1 cellular context compared by ENCODE assay signal in the genomic region with DNA sequence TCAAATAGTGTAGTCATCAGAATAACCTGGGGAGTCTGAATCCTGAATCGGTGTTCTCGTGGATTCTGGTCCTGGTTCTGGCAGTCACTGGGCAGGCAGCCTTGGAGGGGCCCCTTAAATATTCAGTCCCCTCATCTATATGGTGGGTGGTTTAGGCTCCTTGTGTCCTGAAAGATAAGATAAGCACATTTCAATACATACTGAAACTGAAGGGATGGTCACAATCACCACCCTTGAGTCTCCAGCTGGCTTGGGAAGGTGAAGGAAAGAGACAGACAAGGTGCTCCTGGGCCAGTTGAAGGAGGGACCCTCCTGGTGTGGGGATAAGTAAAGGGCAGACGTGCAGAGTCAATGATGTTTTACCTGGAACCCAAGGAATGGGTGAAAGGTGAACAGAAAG.
TF ChIP-seq lines count a peak whose summit lies in the region.

No MANE protein-coding gene starts in this region.

TF ChIP-seq in K562, 482 proteins besides CTCF, POLR2A, EP300 and RAD21 (continued from another document and continues in another):
- TF ChIP-seq ZKSCAN1 (IDR thresholded peaks at IDR 0.05; ENCODE audit: low read depth, low read length) (no peak), DIDO1 (tag; IDR thresholded peaks at IDR 0.05; ENCODE audit: low read depth) (no peak), ZNF133 (CRISPR knock-in tag; IDR thresholded peaks at IDR 0.05) (no peak), NCOA1 (IDR thresholded peaks at IDR 0.05; ENCODE audit: low read depth) (no peak), ZNF347 (CRISPR knock-in tag; IDR thresholded peaks at IDR 0.05; ENCODE audit: low read depth) (no peak), TAL1 (IDR thresholded peaks at IDR 0.05) (peak; percentile 76), SAP30 (IDR thresholded peaks at IDR 0.05; ENCODE audit: borderline replicate concordance, insufficient read depth, low read depth, low read length, poor library complexity, severe bottlenecking) (no peak), ZNF174 (CRISPR knock-in tag; IDR thresholded peaks at IDR 0.05) (no peak), BHLHE40 (IDR thresholded peaks at IDR 0.05; ENCODE audit: low read length) (no peak), CBX1 (IDR thresholded peaks at IDR 0.05; ENCODE audit: low read depth) (no peak), MEIS2 (IDR thresholded peaks at IDR 0.05; ENCODE audit: partially characterized antibody) (no peak), ZNF79 (CRISPR knock-in tag; IDR thresholded peaks at IDR 0.05; ENCODE audit: low read depth) (no peak), POLR2B (IDR thresholded peaks at IDR 0.05; ENCODE audit: low read depth, partially characterized antibody) (no peak), ZNF551 (CRISPR knock-in tag; IDR thresholded peaks at IDR 0.05) (no peak), TAF7 (tag; IDR thresholded peaks at IDR 0.05) (no peak), ILF3 (IDR thresholded peaks at IDR 0.05; ENCODE audit: borderline replicate concordance) (no peak), MTA2 (IDR thresholded peaks at IDR 0.05; ENCODE audit: low read depth) (peak; percentile 45), TRIM24 (IDR thresholded peaks at IDR 0.05) (0 out of 4 replicates have a peak, but pooled peaks have one; percentile 22 to 42), PRPF4 (IDR thresholded peaks at IDR 0.05; ENCODE audit: insufficient read depth, low read depth, low read length, poor library complexity, severe bottlenecking) (no peak), ETS2 (tag; IDR thresholded peaks at IDR 0.05; ENCODE audit: borderline replicate concordance, poor library complexity, severe bottlenecking) (no peak), COPS2 (conservative IDR thresholded peaks at IDR 0.05) (no peak), RBM15 (IDR thresholded peaks at IDR 0.05; ENCODE audit: insufficient read depth, low read length) (no peak), GABPB2 (CRISPR knock-in tag; conservative IDR thresholded peaks at IDR 0.05) (no peak), HNRNPLL (IDR thresholded peaks at IDR 0.05; ENCODE audit: low read depth, low read length, poor library complexity, severe bottlenecking) (no peak), TEAD4 (IDR thresholded peaks at IDR 0.05; ENCODE audit: low read length) (peak; percentile 86), TEAD4 (CRISPR knock-in tag; IDR thresholded peaks at IDR 0.05; ENCODE audit: borderline replicate concordance) (no peak), SMARCE1 (IDR thresholded peaks at IDR 0.05) (peak; percentile 27; the same call in 1 of the 2 replicates), ZNF263 (CRISPR knock-in tag; IDR thresholded peaks at IDR 0.05; ENCODE audit: borderline replicate concordance) (no peak), RUNX1 (IDR thresholded peaks at IDR 0.05; ENCODE audit: low read depth) (no peak), FOXJ2 (tag; IDR thresholded peaks at IDR 0.05) (no peak), MTA1 (IDR thresholded peaks at IDR 0.05; ENCODE audit: borderline replicate concordance) (no peak), ZSCAN32 (CRISPR knock-in tag; IDR thresholded peaks at IDR 0.05) (no peak), HLTF (IDR thresholded peaks at IDR 0.05) (no peak), FOXJ3 (CRISPR knock-in tag; IDR thresholded peaks at IDR 0.05) (no peak), ZNF699 (CRISPR knock-in tag; IDR thresholded peaks at IDR 0.05; ENCODE audit: insufficient replicate concordance) (no peak), POU5F1 (IDR thresholded peaks at IDR 0.05; ENCODE audit: borderline replicate concordance, low read depth, low read length, partially characterized antibody) (no peak), ZNF830 (CRISPR knock-in tag; IDR thresholded peaks at IDR 0.05) (no peak), CCNT2 (IDR thresholded peaks at IDR 0.05; ENCODE audit: borderline replicate concordance, extremely low read depth, insufficient read length, low read depth, low read length) (no peak), ETV1 (tag; conservative IDR thresholded peaks at IDR 0.05; ENCODE audit: low read depth) (no peak), DPF2 (IDR thresholded peaks at IDR 0.05) (peak; percentile 49), ZBTB1 (CRISPR knock-in tag; IDR thresholded peaks at IDR 0.05; ENCODE audit: borderline replicate concordance, low read depth) (no peak), CBFA2T3 (IDR thresholded peaks at IDR 0.05) (peak; percentile 87)
- TF ChIP-seq, protein P1, sequence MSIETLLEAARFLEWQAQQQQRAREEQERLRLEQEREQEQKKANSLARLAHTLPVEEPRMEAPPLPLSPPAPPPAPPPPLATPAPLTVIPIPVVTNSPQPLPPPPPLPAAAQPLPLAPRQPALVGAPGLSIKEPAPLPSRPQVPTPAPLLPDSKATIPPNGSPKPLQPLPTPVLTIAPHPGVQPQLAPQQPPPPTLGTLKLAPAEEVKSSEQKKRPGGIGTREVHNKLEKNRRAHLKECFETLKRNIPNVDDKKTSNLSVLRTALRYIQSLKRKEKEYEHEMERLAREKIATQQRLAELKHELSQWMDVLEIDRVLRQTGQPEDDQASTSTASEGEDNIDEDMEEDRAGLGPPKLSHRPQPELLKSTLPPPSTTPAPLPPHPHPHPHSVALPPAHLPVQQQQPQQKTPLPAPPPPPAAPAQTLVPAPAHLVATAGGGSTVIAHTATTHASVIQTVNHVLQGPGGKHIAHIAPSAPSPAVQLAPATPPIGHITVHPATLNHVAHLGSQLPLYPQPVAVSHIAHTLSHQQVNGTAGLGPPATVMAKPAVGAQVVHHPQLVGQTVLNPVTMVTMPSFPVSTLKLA (conservative IDR thresholded peaks at IDR 0.05), result no peak
- TF ChIP-seq, protein P2, sequence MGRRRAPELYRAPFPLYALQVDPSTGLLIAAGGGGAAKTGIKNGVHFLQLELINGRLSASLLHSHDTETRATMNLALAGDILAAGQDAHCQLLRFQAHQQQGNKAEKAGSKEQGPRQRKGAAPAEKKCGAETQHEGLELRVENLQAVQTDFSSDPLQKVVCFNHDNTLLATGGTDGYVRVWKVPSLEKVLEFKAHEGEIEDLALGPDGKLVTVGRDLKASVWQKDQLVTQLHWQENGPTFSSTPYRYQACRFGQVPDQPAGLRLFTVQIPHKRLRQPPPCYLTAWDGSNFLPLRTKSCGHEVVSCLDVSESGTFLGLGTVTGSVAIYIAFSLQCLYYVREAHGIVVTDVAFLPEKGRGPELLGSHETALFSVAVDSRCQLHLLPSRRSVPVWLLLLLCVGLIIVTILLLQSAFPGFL (CRISPR knock-in tag; IDR thresholded peaks at IDR 0.05), result no peak
- TF ChIP-seq, protein P3, sequence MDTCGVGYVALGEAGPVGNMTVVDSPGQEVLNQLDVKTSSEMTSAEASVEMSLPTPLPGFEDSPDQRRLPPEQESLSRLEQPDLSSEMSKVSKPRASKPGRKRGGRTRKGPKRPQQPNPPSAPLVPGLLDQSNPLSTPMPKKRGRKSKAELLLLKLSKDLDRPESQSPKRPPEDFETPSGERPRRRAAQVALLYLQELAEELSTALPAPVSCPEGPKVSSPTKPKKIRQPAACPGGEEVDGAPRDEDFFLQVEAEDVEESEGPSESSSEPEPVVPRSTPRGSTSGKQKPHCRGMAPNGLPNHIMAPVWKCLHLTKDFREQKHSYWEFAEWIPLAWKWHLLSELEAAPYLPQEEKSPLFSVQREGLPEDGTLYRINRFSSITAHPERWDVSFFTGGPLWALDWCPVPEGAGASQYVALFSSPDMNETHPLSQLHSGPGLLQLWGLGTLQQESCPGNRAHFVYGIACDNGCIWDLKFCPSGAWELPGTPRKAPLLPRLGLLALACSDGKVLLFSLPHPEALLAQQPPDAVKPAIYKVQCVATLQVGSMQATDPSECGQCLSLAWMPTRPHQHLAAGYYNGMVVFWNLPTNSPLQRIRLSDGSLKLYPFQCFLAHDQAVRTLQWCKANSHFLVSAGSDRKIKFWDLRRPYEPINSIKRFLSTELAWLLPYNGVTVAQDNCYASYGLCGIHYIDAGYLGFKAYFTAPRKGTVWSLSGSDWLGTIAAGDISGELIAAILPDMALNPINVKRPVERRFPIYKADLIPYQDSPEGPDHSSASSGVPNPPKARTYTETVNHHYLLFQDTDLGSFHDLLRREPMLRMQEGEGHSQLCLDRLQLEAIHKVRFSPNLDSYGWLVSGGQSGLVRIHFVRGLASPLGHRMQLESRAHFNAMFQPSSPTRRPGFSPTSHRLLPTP (IDR thresholded peaks at IDR 0.05; ENCODE audit: borderline replicate concordance, extremely low read depth, insufficient read length), result no peak
- TF ChIP-seq, protein P4, sequence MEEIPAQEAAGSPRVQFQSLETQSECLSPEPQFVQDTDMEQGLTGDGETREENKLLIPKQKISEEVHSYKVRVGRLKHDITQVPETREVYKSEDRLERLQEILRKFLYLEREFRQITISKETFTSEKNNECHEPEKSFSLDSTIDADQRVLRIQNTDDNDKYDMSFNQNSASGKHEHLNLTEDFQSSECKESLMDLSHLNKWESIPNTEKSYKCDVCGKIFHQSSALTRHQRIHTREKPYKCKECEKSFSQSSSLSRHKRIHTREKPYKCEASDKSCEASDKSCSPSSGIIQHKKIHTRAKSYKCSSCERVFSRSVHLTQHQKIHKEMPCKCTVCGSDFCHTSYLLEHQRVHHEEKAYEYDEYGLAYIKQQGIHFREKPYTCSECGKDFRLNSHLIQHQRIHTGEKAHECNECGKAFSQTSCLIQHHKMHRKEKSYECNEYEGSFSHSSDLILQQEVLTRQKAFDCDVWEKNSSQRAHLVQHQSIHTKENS (CRISPR knock-in tag; IDR thresholded peaks at IDR 0.05), result no peak
- TF ChIP-seq, protein P5, sequence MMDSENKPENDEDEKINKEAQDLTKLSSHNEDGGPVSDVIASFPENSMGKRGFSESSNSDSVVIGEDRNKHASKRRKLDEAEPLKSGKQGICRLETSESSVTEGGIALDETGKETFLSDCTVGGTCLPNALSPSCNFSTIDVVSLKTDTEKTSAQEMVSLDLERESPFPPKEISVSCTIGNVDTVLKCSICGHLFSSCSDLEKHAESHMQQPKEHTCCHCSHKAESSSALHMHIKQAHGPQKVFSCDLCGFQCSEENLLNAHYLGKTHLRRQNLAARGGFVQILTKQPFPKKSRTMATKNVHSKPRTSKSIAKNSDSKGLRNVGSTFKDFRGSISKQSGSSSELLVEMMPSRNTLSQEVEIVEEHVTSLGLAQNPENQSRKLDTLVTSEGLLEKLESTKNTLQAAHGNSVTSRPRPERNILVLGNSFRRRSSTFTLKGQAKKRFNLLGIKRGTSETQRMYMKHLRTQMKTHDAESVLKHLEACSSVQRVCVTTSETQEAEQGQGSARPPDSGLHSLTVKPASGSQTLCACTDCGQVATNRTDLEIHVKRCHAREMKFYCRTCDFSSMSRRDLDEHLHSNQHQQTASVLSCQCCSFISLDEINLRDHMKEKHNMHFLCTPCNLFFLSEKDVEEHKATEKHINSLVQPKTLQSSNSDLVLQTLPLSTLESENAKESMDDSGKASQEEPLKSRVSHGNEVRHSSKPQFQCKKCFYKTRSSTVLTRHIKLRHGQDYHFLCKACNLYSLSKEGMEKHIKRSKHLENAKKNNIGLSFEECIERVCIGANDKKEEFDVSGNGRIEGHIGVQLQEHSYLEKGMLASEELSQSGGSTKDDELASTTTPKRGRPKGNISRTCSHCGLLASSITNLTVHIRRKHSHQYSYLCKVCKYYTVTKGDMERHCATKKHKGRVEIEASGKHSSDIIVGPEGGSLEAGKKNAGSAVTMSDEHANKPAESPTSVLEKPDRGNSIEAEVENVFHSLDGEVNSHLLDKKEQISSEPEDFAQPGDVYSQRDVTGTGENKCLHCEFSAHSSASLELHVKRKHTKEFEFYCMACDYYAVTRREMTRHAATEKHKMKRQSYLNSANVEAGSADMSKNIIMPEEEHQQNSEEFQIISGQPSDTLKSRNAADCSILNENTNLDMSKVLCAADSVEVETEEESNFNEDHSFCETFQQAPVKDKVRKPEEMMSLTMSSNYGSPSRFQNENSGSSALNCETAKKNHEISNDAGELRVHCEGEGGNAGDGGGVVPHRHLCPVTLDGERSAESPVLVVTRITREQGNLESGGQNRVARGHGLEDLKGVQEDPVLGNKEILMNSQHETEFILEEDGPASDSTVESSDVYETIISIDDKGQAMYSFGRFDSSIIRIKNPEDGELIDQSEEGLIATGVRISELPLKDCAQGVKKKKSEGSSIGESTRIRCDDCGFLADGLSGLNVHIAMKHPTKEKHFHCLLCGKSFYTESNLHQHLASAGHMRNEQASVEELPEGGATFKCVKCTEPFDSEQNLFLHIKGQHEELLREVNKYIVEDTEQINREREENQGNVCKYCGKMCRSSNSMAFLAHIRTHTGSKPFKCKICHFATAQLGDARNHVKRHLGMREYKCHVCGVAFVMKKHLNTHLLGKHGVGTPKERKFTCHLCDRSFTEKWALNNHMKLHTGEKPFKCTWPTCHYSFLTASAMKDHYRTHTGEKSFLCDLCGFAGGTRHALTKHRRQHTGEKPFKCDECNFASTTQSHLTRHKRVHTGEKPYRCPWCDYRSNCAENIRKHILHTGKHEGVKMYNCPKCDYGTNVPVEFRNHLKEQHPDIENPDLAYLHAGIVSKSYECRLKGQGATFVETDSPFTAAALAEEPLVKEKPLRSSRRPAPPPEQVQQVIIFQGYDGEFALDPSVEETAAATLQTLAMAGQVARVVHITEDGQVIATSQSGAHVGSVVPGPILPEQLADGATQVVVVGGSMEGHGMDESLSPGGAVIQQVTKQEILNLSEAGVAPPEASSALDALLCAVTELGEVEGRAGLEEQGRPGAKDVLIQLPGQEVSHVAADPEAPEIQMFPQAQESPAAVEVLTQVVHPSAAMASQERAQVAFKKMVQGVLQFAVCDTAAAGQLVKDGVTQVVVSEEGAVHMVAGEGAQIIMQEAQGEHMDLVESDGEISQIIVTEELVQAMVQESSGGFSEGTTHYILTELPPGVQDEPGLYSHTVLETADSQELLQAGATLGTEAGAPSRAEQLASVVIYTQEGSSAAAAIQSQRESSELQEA (IDR thresholded peaks at IDR 0.05; ENCODE audit: low read depth), result no peak
- TF ChIP-seq, protein P6, sequence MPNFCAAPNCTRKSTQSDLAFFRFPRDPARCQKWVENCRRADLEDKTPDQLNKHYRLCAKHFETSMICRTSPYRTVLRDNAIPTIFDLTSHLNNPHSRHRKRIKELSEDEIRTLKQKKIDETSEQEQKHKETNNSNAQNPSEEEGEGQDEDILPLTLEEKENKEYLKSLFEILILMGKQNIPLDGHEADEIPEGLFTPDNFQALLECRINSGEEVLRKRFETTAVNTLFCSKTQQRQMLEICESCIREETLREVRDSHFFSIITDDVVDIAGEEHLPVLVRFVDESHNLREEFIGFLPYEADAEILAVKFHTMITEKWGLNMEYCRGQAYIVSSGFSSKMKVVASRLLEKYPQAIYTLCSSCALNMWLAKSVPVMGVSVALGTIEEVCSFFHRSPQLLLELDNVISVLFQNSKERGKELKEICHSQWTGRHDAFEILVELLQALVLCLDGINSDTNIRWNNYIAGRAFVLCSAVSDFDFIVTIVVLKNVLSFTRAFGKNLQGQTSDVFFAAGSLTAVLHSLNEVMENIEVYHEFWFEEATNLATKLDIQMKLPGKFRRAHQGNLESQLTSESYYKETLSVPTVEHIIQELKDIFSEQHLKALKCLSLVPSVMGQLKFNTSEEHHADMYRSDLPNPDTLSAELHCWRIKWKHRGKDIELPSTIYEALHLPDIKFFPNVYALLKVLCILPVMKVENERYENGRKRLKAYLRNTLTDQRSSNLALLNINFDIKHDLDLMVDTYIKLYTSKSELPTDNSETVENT (CRISPR knock-in tag; IDR thresholded peaks at IDR 0.05), result no peak
- TF ChIP-seq, protein P7, sequence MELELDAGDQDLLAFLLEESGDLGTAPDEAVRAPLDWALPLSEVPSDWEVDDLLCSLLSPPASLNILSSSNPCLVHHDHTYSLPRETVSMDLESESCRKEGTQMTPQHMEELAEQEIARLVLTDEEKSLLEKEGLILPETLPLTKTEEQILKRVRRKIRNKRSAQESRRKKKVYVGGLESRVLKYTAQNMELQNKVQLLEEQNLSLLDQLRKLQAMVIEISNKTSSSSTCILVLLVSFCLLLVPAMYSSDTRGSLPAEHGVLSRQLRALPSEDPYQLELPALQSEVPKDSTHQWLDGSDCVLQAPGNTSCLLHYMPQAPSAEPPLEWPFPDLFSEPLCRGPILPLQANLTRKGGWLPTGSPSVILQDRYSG (tag; conservative IDR thresholded peaks at IDR 0.05; ENCODE audit: low read depth), result no peak
